8 cellular contexts compared by ENCODE assay signal in the genomic region with DNA sequence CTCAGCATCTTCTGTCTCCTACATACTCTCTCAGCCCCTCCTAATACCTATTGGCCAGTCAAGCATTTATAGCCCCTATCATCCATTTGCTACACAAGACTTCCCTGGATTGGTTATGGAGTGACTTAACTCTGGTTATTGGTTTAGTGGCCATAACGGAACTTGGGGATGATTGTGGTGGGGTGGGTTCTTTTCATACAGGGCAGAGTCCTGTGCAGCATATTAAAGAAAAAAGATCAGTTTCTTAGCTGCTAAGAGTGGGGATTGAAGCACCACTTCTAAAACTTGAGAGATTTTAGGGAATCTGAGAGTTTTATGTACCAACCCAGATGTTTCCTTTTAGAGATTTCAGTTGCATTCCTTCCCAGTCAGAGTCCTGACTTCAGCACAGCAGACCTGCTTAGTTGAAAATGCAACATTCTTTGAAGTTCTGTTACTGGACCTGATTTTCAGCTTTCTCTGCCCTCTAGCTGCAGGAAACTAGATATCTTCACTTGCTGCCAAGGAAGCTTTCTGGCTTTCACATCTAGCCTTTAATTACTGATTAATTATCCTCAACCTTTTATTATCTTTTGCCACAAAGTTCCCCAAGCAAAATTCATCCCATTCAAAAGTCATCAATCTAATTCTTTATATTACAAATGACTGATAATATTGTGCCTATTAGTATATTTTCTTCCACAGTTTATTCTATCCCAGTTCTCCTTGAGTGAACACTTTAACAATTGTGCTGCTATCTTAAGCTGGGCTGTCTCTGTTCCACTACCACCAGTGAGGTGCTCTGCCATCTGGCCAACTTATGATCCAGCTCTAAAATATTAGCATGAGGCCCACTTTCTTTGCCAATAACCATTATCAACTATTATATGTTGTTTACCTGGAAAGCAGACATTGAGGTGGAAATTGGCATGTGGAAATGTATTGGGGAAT.
DNase-seq lines count a peak whose midpoint lies in the region; ATAC-seq and TF ChIP-seq lines count a peak whose summit lies in the region.

No MANE protein-coding gene starts in this region.

- ATAC-seq in GM19043 (IDR thresholded peaks at IDR 0.05; ENCODE audit: low read depth, unreplicated experiment) (peak; percentile 47), GM18505 (IDR thresholded peaks at IDR 0.05; ENCODE audit: unreplicated experiment) (no peak), GM19328 (IDR thresholded peaks at IDR 0.05; ENCODE audit: unreplicated experiment) (no peak)

- TF ChIP-seq EP300 in Ishikawa (IDR thresholded peaks at IDR 0.05; ENCODE audit: borderline replicate concordance) = peak; percentile 22; the same call in 1 of the 2 replicates

- peak; percentile 69 for TF ChIP-seq RAD21 in Ishikawa (IDR thresholded peaks at IDR 0.05; ENCODE audit: low read depth)

- DNase-seq in fibroblast of gingiva (ENCODE audit: low read depth) (peak; percentile 52), putamen (ENCODE audit: low spot score) (peak; percentile 64), T1000 (lab: John Stamatoyannopoulos, UW) (no peak), cerebellar nuclear complex (lab: John Stamatoyannopoulos, UW) (no peak)

- TF ChIP-seq POLR2A in GM18505 (IDR thresholded peaks at IDR 0.05; ENCODE audit: borderline replicate concordance, extremely low read depth, insufficient read depth, insufficient read length) = no peak

TF ChIP-seq in Ishikawa, 13 proteins besides CTCF, POLR2A, EP300 and RAD21:
- TF ChIP-seq TEAD4 (IDR thresholded peaks at IDR 0.05) (peak; percentile 30; the same call in 1 of the 2 replicates), NFIC (IDR thresholded peaks at IDR 0.05) (peak; percentile 66), CEBPB (IDR thresholded peaks at IDR 0.05) (no peak)

Comparison
In these comparisons a context has a peak if more than half of its experiments do, and no peak if none do; other contexts are left out.
1. DNase-seq: peak in fibroblast of gingiva (single experiment) and putamen (single experiment); none in T1000 (single experiment) and cerebellar nuclear complex (0 of 2).